In the genomic region with DNA sequence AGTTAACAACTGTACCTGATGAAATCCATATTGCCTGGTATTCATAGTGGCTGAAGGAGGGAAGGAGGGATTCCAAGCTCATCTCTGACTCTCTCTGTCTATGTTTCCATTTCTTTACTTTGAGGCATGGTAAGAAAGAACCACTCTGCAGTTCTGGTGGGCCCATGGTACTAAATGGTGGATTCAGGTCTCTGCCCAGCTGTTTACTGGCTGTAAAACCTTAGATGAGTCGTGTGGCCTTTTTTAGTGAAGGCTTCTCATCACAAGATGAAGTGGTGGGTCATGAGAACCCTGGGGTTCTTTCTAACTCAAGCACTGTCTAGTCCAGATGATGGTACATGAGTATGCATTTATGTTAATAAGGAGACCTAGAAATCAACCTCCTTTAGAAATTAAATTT, we compare ENCODE assay signal across 31 cellular contexts. TPM values are rescaled to one million over a fixed set of nuclear protein-coding genes. Genes with fewer than 3 reads are reported as not detected.
"Had no signal": no experiment of that assay in that cellular context is flagged by ENCODE, and none has a peak within 500 bp of the region (broad histone marks: within the 10 kb centered on the region; RNA-seq: fewer than 3 reads in every experiment).

No MANE protein-coding gene starts in this region.

- FAIRE-seq: RCC 7860, TTC549 had no signal

- DNase-seq: activated CD4-positive, alpha-beta T cell treated with anti-CD3 and anti-CD28 coated beads, Interleukin-2, amount 10 ng/mL, durations not matched to agents 24 days and 14 days; activated CD4-positive, alpha-beta T cell treated with anti-CD3 and anti-CD28 coated beads, Interleukin-2, amount 50 U/mL, for 4 hours; activated CD8-positive, alpha-beta T cell treated with anti-CD3 and anti-CD28 coated beads for 36 hours; activated effector memory CD4-positive, alpha-beta T cell treated with anti-CD3 and anti-CD28 coated beads, Interleukin-2, amount 50 U/mL, for 16 hours; activated naive CD4-positive, alpha-beta T cell; activated naive CD4-positive, alpha-beta T cell treated with anti-CD3 and anti-CD28 coated beads, Interleukin-2, amount 50 U/mL, for 16 hours; activated naive CD8-positive, alpha-beta T cell treated with anti-CD3 and anti-CD28 coated beads for 36 hours; activated T-cell treated with anti-CD3 and anti-CD28 coated beads, Interleukin-2, amount 50 U/mL, for 1 hour; activated T-cell treated with anti-CD3 and anti-CD28 coated beads, Interleukin-2, amount 50 U/mL, for 72 hours; amygdala; Karpas-422; KBM-7; MG63; NCI-H1048; NCI-H1436 treated with DMSO at 0.1 percent for 48 hours; NCI-H1694 treated with DMSO at 0.1 percent for 48 hours; NCI-H2029; NCI-H510A; NCI-H748 treated with DMSO at 0.1 percent for 48 hours; NK-92 treated with Interleukin-12 subunit alpha and Interleukin-12 subunit beta, amount 100 ng/mL, for 24 hours; PC-9; Right ventricle myocardium superior; SK-N-SH had no signal

- ATAC-seq: activated CD8-positive, alpha-beta T cell treated with anti-CD3 and anti-CD28 coated beads for 36 hours; activated T-cell treated with anti-CD3 and anti-CD28 coated beads, Interleukin-2, amount 50 U/mL, for 72 hours; activated T-helper 17 cell treated with anti-CD3 and anti-CD28 coated beads, Interleukin-2, amount 50 U/mL, for 72 hours had no signal

- H3K9me3 ChIP-seq: ascending aorta, MG63, SJSA1, SK-N-SH had no signal

- H3K27ac ChIP-seq: ascending aorta, cardiac muscle cell, PC-9, RWPE1, SJSA1 had no signal

- H3K36me3 ChIP-seq: ascending aorta, cardiac muscle cell, MG63, SJSA1 had no signal

- H3K4me3 ChIP-seq: ascending aorta, cardiac muscle cell, MG63, PC-9, SJSA1 had no signal

- H3K27me3 ChIP-seq: ascending aorta, cardiac muscle cell, MG63, SJSA1 had no signal

- H2AFZ ChIP-seq: PC-9 had no signal

- H3K4me2 ChIP-seq: PC-9, SK-N-SH had no signal

RNA-seq across cellular contexts. Expression of a gene that starts 49.7 kb away (rescaled TPM):
- total RNA-seq: activated CD4-positive, alpha-beta T cell treated with anti-CD3 and anti-CD28 coated beads, Interleukin-2, amount 10 ng/mL, durations not matched to agents 24 days and 14 days; activated CD8-positive, alpha-beta memory T cell treated with anti-CD3 and anti-CD28 coated beads for 36 hours; activated CD8-positive, alpha-beta T cell treated with anti-CD3 and anti-CD28 coated beads for 36 hours; activated naive CD8-positive, alpha-beta T cell treated with anti-CD3 and anti-CD28 coated beads for 36 hours; activated T-cell treated with anti-CD3 and anti-CD28 coated beads, Interleukin-2, amount 50 U/mL, for 72 hours; activated T-helper 17 cell treated with anti-CD3 and anti-CD28 coated beads, Interleukin-2, amount 50 U/mL, for 72 hours; cardiac muscle cell; SJSA1 had no signal
